In the genomic region with DNA sequence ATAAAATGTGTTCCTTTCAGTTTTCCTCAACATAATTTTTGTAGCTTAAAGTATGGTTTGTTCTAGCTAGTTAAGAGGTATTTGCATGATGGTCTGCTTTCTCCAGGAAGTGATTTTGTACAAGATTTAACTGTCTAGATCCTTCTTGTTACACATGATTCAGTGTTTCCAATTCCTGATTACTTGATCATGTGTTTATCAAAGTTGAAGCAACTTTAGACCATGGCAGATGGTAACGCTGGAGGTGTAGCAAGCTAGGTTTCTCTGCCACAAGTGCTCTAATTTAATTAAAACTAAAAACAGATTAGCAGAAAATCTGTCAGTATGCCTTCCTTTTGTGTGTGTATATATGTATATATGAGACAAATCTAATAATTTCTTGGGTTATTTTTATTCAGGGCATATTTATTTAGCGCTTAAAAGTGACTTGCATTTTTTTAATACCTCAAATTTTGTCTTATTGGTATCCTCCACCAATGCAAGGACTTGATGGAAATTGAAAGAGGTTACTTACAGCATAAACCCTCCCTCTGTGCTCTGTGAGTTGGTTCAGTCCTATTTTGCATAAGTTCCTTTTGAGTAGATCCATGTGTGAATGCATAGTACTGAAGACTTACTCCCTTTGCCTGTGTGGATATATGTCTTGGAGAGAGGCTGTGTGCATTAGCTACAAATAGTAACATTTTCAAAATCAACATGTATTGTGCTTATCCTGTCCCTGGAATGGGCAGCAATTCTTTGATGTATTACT, we compare ENCODE assay signal across 8 cellular contexts.
DNase-seq lines count a peak whose midpoint lies in the region; ATAC-seq and TF ChIP-seq lines count a peak whose summit lies in the region.

No MANE protein-coding gene starts in this region.

- CTCF ChIA-PET in AG04450 (lab: Charles Lee), result interaction anchor here (0.8 to 1.6 kb wide), 3 partner anchors 73 to 728 kb away, joined by 3 to 7 read pairs (median 5); no protein-coding TSS in a partner anchor
- CTCF ChIA-PET in OCI-LY7 (lab: Charles Lee; ENCODE audit: unreplicated experiment), result no interaction called here

- H3K79me2 ChIP-seq in OCI-LY7 (ENCODE audit: insufficient read depth, low read depth, low read length), result no peaks in the 10 kb centered on the region

- no peaks in the 10 kb centered on the region for H3K27me3 Mint-ChIP-seq in IgD-negative memory B cell
- no peaks in the 10 kb centered on the region for H3K27me3 Mint-ChIP-seq in type B pancreatic cell

- H4K20me1 ChIP-seq in OCI-LY7 (ENCODE audit: insufficient read depth, low read length), result no peaks in the 10 kb centered on the region

- no peaks in the 10 kb centered on the region for H3K9me3 Mint-ChIP-seq in IgD-negative memory B cell
- no peaks in the 10 kb centered on the region for H3K9me3 Mint-ChIP-seq in type B pancreatic cell

- no peak overlapping the region for H3K27ac Mint-ChIP-seq in IgD-negative memory B cell
- peak overlapping the region; percentile 70 for H3K27ac Mint-ChIP-seq in type B pancreatic cell

- intact Hi-C loops in OCI-LY7 (cut with micrococcal nuclease; ENCODE audit: unreplicated experiment), result no loop called here

- no peaks in the 10 kb centered on the region for H3K36me3 ChIP-seq in OCI-LY7 (ENCODE audit: insufficient read depth, low read length)

- BruUV-seq in OCI-LY7 (replicated peaks; lab: Mats Ljungman, UMichigan), result no TSS peak

- H3K4me3 ChIP-seq in AG04450 (ENCODE audit: low read depth, low read length) (peak overlapping the region; percentile 70), OCI-LY7 (ENCODE audit: low read depth, low read length, poor library complexity, severe bottlenecking) (no peak overlapping the region)

- H3K36me3 Mint-ChIP-seq in IgD-negative memory B cell (no peaks in the 10 kb centered on the region), type B pancreatic cell (no peaks in the 10 kb centered on the region)

- H3K4me3 Mint-ChIP-seq in IgD-negative memory B cell (peak overlapping the region; percentile 10 to 84 (median 56)), type B pancreatic cell (peak overlapping the region; percentile 91)

- no peak overlapping the region for H2AFZ ChIP-seq in OCI-LY7 (ENCODE audit: low read length)

- H3K4me1 Mint-ChIP-seq in IgD-negative memory B cell, result peaks cover 23 to 31% (median 30%) of the 10 kb centered on the region in 3 donors
- peaks cover 46% of the 10 kb centered on the region for H3K4me1 Mint-ChIP-seq in type B pancreatic cell (ENCODE audit: unreplicated experiment)

- POLR2A ChIA-PET in AG04450 (lab: Yijun Ruan, JAX) (interaction anchor here (0.6 to 1.8 kb wide), 6 partner anchors 9 to 301 kb away, joined by 3 to 8 read pairs (median 4); a partner anchor contains a TSS), OCI-LY7 (lab: Charles Lee) (interaction anchor here (0.6 to 1.2 kb wide), 3 partner anchors 13 to 1375 kb away, joined by 3 to 6 read pairs (median 4); no protein-coding TSS in a partner anchor)

- ATAC-seq in GM21786 (IDR thresholded peaks at IDR 0.05; ENCODE audit: unreplicated experiment), result no peak
- no peak for ATAC-seq in GM18498 (IDR thresholded peaks at IDR 0.05; ENCODE audit: unreplicated experiment)
- no peak for ATAC-seq in HG03095 (IDR thresholded peaks at IDR 0.05; ENCODE audit: unreplicated experiment)

- H3K9me3 ChIP-seq in AG04450 (ENCODE audit: control insufficient read depth, insufficient read depth, low read length) (no peaks in the 10 kb centered on the region), OCI-LY7 (ENCODE audit: low read length) (no peaks in the 10 kb centered on the region)

- no peaks in the 10 kb centered on the region for H3K27me3 ChIP-seq in AG04450 (ENCODE audit: control insufficient read depth, insufficient read depth, low read length)

- H3K27ac ChIP-seq in AG04450 (ENCODE audit: low read depth, low read length) (no peak overlapping the region), OCI-LY7 (ENCODE audit: low read depth, low read length, poor library complexity, severe bottlenecking) (no peak overlapping the region)

- H3K9me2 ChIP-seq in OCI-LY7 (ENCODE audit: insufficient read depth, low read length), result no peaks in the 10 kb centered on the region

- no peak overlapping the region for H3K4me2 ChIP-seq in OCI-LY7 (ENCODE audit: low read length)

- TF ChIP-seq CTCF in AG04450 (IDR thresholded peaks at IDR 0.05; ENCODE audit: low read depth, low read length), result no peak
- no peak for TF ChIP-seq CTCF in OCI-LY7 (conservative IDR thresholded peaks at IDR 0.05; ENCODE audit: low read length)
- TF ChIP-seq CTCF in type B pancreatic cell (conservative IDR thresholded peaks at IDR 0.05), result no peak

- H3K4me1 ChIP-seq in OCI-LY7 (ENCODE audit: insufficient read depth, low read length, poor library complexity, severe bottlenecking), result peaks cover 4% of the 10 kb centered on the region

- peak; percentile 92 for DNase-seq in AG04450 (ENCODE audit: low read depth, low spot score)
- peak; percentile 38 for DNase-seq in OCI-LY7 (ENCODE audit: low spot score)
- DNase-seq in globus pallidus (ENCODE audit: low spot score), result peak; percentile 70
- DNase-seq in type B pancreatic cell (ENCODE audit: extremely low spot score, unreplicated experiment), result no peak
